14 cellular contexts compared by ENCODE assay signal in genomic region chr2:20625920-20626697, GRCh38. TPM values are rescaled to one million over a fixed set of nuclear protein-coding genes. Genes with fewer than 3 reads are reported as not detected.
DNase-seq lines count a peak whose midpoint lies in the region; ATAC-seq and TF ChIP-seq lines count a peak whose summit lies in the region.
"Had no signal": no experiment of that assay in that cellular context is flagged by ENCODE, and none has a peak within 500 bp of the region (broad histone marks: within the 10 kb centered on the region; RNA-seq: fewer than 3 reads in every experiment).

No MANE protein-coding gene starts in this region.

- no peak overlapping the region for H2AFZ ChIP-seq in neural progenitor cell (replicated peaks)

- H3K27ac Mint-ChIP-seq in neural progenitor cell = peak overlapping the region; percentile 69

- H3K4me2 ChIP-seq in neural progenitor cell = no peak overlapping the region

- WGBS in heart left ventricle, 4 donors = 49 to 70% (median 58%) methylated on average over 12 of the region's 12 CpGs

- H3K9me3 Mint-ChIP-seq in neural progenitor cell = no peaks in the 10 kb centered on the region

- DNase-seq in activated effector memory CD4-positive, alpha-beta T cell treated with anti-CD3 and anti-CD28 coated beads, Interleukin-2, amount 50 U/mL, for 16 hours = peak; percentile 24
- DNase-seq in activated effector memory CD4-positive, alpha-beta T cell treated with Interleukin-2 at 50 U/mL for 16 hours = no peak
- DNase-seq in heart left ventricle = peak in 4 of 5 donors; percentile 60 to 81 (median 72)
- no peak for DNase-seq in neural progenitor cell (ENCODE audit: low spot score)
- no peak for DNase-seq in epidermal melanocyte (ENCODE audit: insufficient read length, low spot score)
- DNase-seq in Kasumi-1 (lab: John Stamatoyannopoulos, UW) = no peak
- no peak for DNase-seq in NCI-H1930 (lab: John Stamatoyannopoulos, UW)
- no peak for DNase-seq in NOMO-1 treated with DMSO at 0.1 percent for 48 hours (lab: John Stamatoyannopoulos, UW; ENCODE audit: unreplicated experiment)
- DNase-seq: NCI-H82 had no signal

- no peaks in the 10 kb centered on the region for H4K20me1 ChIP-seq in neural progenitor cell (ENCODE audit: low read depth)

- no peaks in the 10 kb centered on the region for H3F3A ChIP-seq in neural progenitor cell (ENCODE audit: low read depth)

- TF ChIP-seq CTCF in heart left ventricle (IDR thresholded peaks at IDR 0.05) = peak in 8 of 12 donors; percentile 10 to 40 (median 32)
- TF ChIP-seq CTCF in neural progenitor cell (IDR thresholded peaks at IDR 0.05) = no peak

- peaks cover 54% of the 10 kb centered on the region for H3K4me1 Mint-ChIP-seq in neural progenitor cell

- TF ChIP-seq POLR2A in heart left ventricle (IDR thresholded peaks at IDR 0.05) = no peak

- peak overlapping the region; percentile 33 for H3K4me3 Mint-ChIP-seq in neural progenitor cell

- peaks cover 0 to 65% (median 47%) of the 10 kb centered on the region in 12 donors for H3K4me1 ChIP-seq in heart left ventricle
- H3K4me1 ChIP-seq in neural progenitor cell = peaks cover 8% of the 10 kb centered on the region

- H3K27me3 ChIP-seq in heart left ventricle (no peaks in the 10 kb centered on the region), neural progenitor cell (no peaks in the 10 kb centered on the region)
- H3K27me3 ChIP-seq: adrenal gland had no signal

- H3K27me3 Mint-ChIP-seq in neural progenitor cell (ENCODE audit: insufficient read depth, low read depth) = peaks cover 3% of the 10 kb centered on the region

- no peak overlapping the region for H3K9ac ChIP-seq in neural progenitor cell

- H3K36me3 Mint-ChIP-seq in neural progenitor cell = peaks cover 3% of the 10 kb centered on the region

- no peaks in the 10 kb centered on the region for H3K79me2 ChIP-seq in neural progenitor cell (ENCODE audit: low read depth)

- H3K4me3 ChIP-seq in heart left ventricle (no peak overlapping the region), neural progenitor cell (no peak overlapping the region)
- H3K4me3 ChIP-seq: adrenal gland had no signal

- intact Hi-C loops in heart left ventricle (cut with DNase I) = loop anchor here in 1 of 10 donors (10.0 kb wide), 1 partner anchor 51 kb away; no protein-coding TSS in a partner anchor

- no peaks in the 10 kb centered on the region for H3K9me3 ChIP-seq in heart left ventricle
- no peaks in the 10 kb centered on the region for H3K9me3 ChIP-seq in neural progenitor cell (ENCODE audit: low read depth)
- H3K9me3 ChIP-seq: adrenal gland had no signal

- peak; percentile 19 to 71 (median 38) for ATAC-seq in heart left ventricle

- peak overlapping the region; percentile 54 to 99 (median 84) for H3K27ac ChIP-seq in heart left ventricle
- H3K27ac ChIP-seq in neural progenitor cell = no peak overlapping the region

- peaks cover 0 to 60% (median 35%) of the 10 kb centered on the region in 9 donors for H3K36me3 ChIP-seq in heart left ventricle
- no peaks in the 10 kb centered on the region for H3K36me3 ChIP-seq in neural progenitor cell

RNA-seq across cellular contexts. Expression of gene HS1BP3, which starts 24.8 kb away (rescaled TPM):
- total RNA-seq in heart left ventricle = 10 to 100 TPM; 12.7 to 23.7 (median 17.9) TPM
- 10 to 100 TPM; 21.0 to 23.7 TPM for polyA plus RNA-seq in heart left ventricle
- 10.0 and 19.5 TPM in 2 replicates for total RNA-seq in neural progenitor cell (ENCODE audit: low replicate concordance)

RNA-seq across cellular contexts. Expression of gene GDF7, which starts 40.8 kb away (rescaled TPM):
- total RNA-seq in heart left ventricle = 1 to 10 TPM in 2 of 9 donors, under 1 TPM in 7; 0.14 to 1.6 (median 0.56) TPM
- polyA plus RNA-seq in heart left ventricle = under 1 TPM; 0.22 to 0.30 TPM
- not detected in 2 replicates for total RNA-seq in neural progenitor cell (ENCODE audit: low replicate concordance)
- total RNA-seq: A673; activated CD8-positive, alpha-beta memory T cell treated with anti-CD3 and anti-CD28 coated beads for 36 hours; LHCN-M2; T-helper 1 cell treated with Interleukin-12 subunit alpha and Interleukin-12 subunit beta and Interleukin-4 antibody, amounts not matched to agents 30 ng/mL and 1 ng/mL, for 36 hours had no signal

Comparison
In these comparisons a context has a peak if more than half of its experiments do, and no peak if none do; other contexts are left out.
1. DNase-seq: peak in activated effector memory CD4-positive, alpha-beta T cell treated with anti-CD3 and anti-CD28 coated beads, Interleukin-2, amount 50 U/mL, for 16 hours (single experiment) and heart left ventricle (4 of 5); none in activated effector memory CD4-positive, alpha-beta T cell treated with Interleukin-2 at 50 U/mL for 16 hours (single experiment), neural progenitor cell (single experiment), epidermal melanocyte (single experiment), Kasumi-1 (0 of 2), NCI-H1930 (0 of 2) and NOMO-1 treated with DMSO at 0.1 percent for 48 hours (single experiment).